ENCODE assay signal across 1 cellular context in genomic region chr10:102599565-102600327, GRCh38.
TF ChIP-seq lines count a peak whose summit lies in the region.

No MANE protein-coding gene starts in this region.

TF ChIP-seq in HepG2, 621 proteins besides CTCF, POLR2A, EP300 and RAD21 (continued from another document and continues in another):
- TF ChIP-seq ZBTB40 (IDR thresholded peaks at IDR 0.05) (no peak), ZBTB40 (CRISPR knock-in tag; IDR thresholded peaks at IDR 0.05) (peak; percentile 48; the same call in 1 of the 2 replicates), HES4 (CRISPR knock-in tag; IDR thresholded peaks at IDR 0.05; ENCODE audit: borderline replicate concordance) (no peak), ZNF607 (CRISPR knock-in tag; IDR thresholded peaks at IDR 0.05; ENCODE audit: borderline replicate concordance) (peak; percentile 92), ZNF414 (CRISPR knock-in tag; IDR thresholded peaks at IDR 0.05) (peak; percentile 84), MAFK (conservative IDR thresholded peaks at IDR 0.05 in 1 of 2, IDR thresholded peaks at IDR 0.05 in 1 of 2; ENCODE audit: low read length in 2 of 2) (no peak), ZNF333 (CRISPR knock-in tag; IDR thresholded peaks at IDR 0.05; ENCODE audit: borderline replicate concordance) (0 out of 2 replicates have a peak, but pooled peaks have one; percentile 20), ZSCAN5A (CRISPR knock-in tag; IDR thresholded peaks at IDR 0.05; ENCODE audit: borderline replicate concordance) (no peak), NFIC (IDR thresholded peaks at IDR 0.05; ENCODE audit: low read length) (peak; percentile 82; the same call in 1 of the 2 replicates), ZNF512B (CRISPR knock-in tag; IDR thresholded peaks at IDR 0.05; ENCODE audit: borderline replicate concordance) (peak; percentile 61; the same call in 1 of the 2 replicates), CERS6 (CRISPR knock-in tag; IDR thresholded peaks at IDR 0.05) (no peak), BCL6 (CRISPR knock-in tag; IDR thresholded peaks at IDR 0.05) (peak; percentile 73), NCOA2 (CRISPR knock-in tag; IDR thresholded peaks at IDR 0.05) (peak; percentile 88), ZNF609 (CRISPR knock-in tag; IDR thresholded peaks at IDR 0.05; ENCODE audit: borderline replicate concordance) (peak; percentile 81), KDM5B (CRISPR knock-in tag; IDR thresholded peaks at IDR 0.05; ENCODE audit: borderline replicate concordance) (peak; percentile 51; the same call in 1 of the 2 replicates), ZNF747 (CRISPR knock-in tag; IDR thresholded peaks at IDR 0.05; ENCODE audit: borderline replicate concordance) (no peak), HNF1A (IDR thresholded peaks at IDR 0.05; ENCODE audit: low read depth) (peak; percentile 64; the same call in 1 of the 2 replicates), HNF1A (CRISPR knock-in tag; IDR thresholded peaks at IDR 0.05; ENCODE audit: borderline replicate concordance) (peak; percentile 47; the same call in 1 of the 2 replicates), ARID2 (CRISPR knock-in tag; IDR thresholded peaks at IDR 0.05; ENCODE audit: borderline replicate concordance) (0 out of 2 replicates have a peak, but pooled peaks have one; percentile 51), ZNF790 (CRISPR knock-in tag; IDR thresholded peaks at IDR 0.05; ENCODE audit: borderline replicate concordance) (no peak), ZNF350 (CRISPR knock-in tag; IDR thresholded peaks at IDR 0.05; ENCODE audit: borderline replicate concordance, low read depth) (peak; percentile 65), DPF2 (CRISPR knock-in tag; IDR thresholded peaks at IDR 0.05; ENCODE audit: borderline replicate concordance, low read depth) (peak; percentile 52; the same call in 1 of the 2 replicates), IRX3 (CRISPR knock-in tag; IDR thresholded peaks at IDR 0.05; ENCODE audit: borderline replicate concordance, low read depth) (peak; percentile 70; the same call in 1 of the 2 replicates), NR2F6 (IDR thresholded peaks at IDR 0.05) (peak; percentile 75), NR2F6 (CRISPR knock-in tag; IDR thresholded peaks at IDR 0.05) (peak; percentile 79), TCF7 (IDR thresholded peaks at IDR 0.05; ENCODE audit: low read depth) (no peak), TBX3 (IDR thresholded peaks at IDR 0.05; ENCODE audit: borderline replicate concordance) (peak; percentile 88), TSC22D2 (CRISPR knock-in tag; IDR thresholded peaks at IDR 0.05; ENCODE audit: borderline replicate concordance) (no peak), ZNF329 (CRISPR knock-in tag; IDR thresholded peaks at IDR 0.05; ENCODE audit: low read depth) (0 out of 2 replicates have a peak, but pooled peaks have one; percentile 42)
